In the genomic region with DNA sequence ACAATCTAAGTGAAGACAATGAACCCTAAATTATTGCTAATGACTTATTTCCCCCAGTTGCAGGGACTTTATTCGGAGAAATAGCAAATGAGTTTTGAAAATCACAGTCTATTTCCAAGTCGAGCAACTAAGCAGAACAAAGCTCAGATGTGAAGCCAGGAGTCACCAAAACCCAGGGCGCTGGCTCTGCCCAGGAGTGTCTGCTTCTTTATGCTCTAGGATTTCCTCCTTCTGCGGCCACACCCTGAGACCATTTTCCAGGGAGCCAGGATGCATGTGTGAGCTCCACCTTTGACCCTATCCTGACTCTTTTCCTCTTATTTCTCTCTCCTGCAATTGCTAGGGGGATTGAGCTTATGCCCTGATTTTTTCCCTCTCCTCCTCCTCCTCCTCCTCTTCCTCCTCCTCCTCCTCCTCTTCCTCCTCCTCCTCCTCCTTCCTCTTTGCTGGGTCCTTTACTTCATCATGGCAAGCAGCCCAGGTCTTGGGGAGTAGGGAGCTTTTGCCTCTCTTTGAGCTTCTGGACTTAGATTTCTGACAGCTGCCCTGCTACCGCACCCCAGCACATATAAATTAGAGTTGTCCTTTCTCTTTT, we compare ENCODE assay signal across 16 cellular contexts.
DNase-seq lines count a peak whose midpoint lies in the region; ATAC-seq, FAIRE-seq and TF ChIP-seq lines count a peak whose summit lies in the region.
"Had no signal": no experiment of that assay in that cellular context is flagged by ENCODE, and none has a peak within 500 bp of the region (broad histone marks: within the 10 kb centered on the region; RNA-seq: fewer than 3 reads in every experiment).

No MANE protein-coding gene starts in this region.

- H3K4me3 ChIP-seq in liver (ENCODE audit: low read depth in 1 of 3, low read length in 3 of 3) (no peak overlapping the region), right lobe of liver (no peak overlapping the region), endothelial cell of umbilical vein (replicated peaks in 1 of 3; ENCODE audit: insufficient read depth in 1 of 3, low read depth in 1 of 3, low read length in 3 of 3) (no peak overlapping the region)

- H3K36me3 ChIP-seq in liver (ENCODE audit: control insufficient read depth in 4 of 4, insufficient read depth in 3 of 4, low read depth in 1 of 4, low read length in 3 of 4) (no peaks in the 10 kb centered on the region), right lobe of liver (no peaks in the 10 kb centered on the region), endothelial cell of umbilical vein (ENCODE audit: control insufficient read depth in 2 of 2, extremely low read depth in 1 of 2, insufficient read depth in 2 of 2, low read length in 2 of 2) (no peaks in the 10 kb centered on the region)

- WGBS in liver: 79% methylated on average over 5 of the region's 5 CpGs
- WGBS in right lobe of liver (ENCODE audit: insufficient coverage, low coverage, low lambda C conversion rate, missing lambda C conversion rate): 58% methylated on average over 4 of the region's 5 CpGs

- H3K4me1 Mint-ChIP-seq in activated CD4-positive, alpha-beta memory T cell treated with anti-CD3 and anti-CD28 coated beads for 36 hours (ENCODE audit: low read depth): no peaks in the 10 kb centered on the region

- DNase-seq in right lobe of liver (no peak), endothelial cell of umbilical vein (ENCODE audit: low read depth, low spot score) (peak; percentile 55), lung microvascular endothelial cell (ENCODE audit: low read depth in 2 of 2) (peak; percentile 3 to 5), CD1c-positive myeloid dendritic cell (ENCODE audit: extremely low spot score) (no peak), urothelium cell line (ENCODE audit: low spot score) (no peak)
- no peak for DNase-seq in activated CD4-positive, alpha-beta memory T cell treated with anti-CD3 and anti-CD28 coated beads for 36 hours
- DNase-seq: ACHN; CD4-positive, alpha-beta T cell; NCI-H2029; NCI-H2171 treated with DMSO at 0.1 percent for 48 hours; NCI-H82; SHP77 had no signal

- H3K4me2 ChIP-seq in endothelial cell of umbilical vein (ENCODE audit: insufficient read depth, low read length): no peak overlapping the region
- H3K4me2 ChIP-seq: KMS-11 had no signal

- no peak for TF ChIP-seq RAD21 in liver (IDR thresholded peaks at IDR 0.05)

- no peaks in the 10 kb centered on the region for H3K27me3 Mint-ChIP-seq in activated CD4-positive, alpha-beta memory T cell treated with anti-CD3 and anti-CD28 coated beads for 36 hours

- no peak overlapping the region for H3K4me3 Mint-ChIP-seq in activated CD4-positive, alpha-beta memory T cell treated with anti-CD3 and anti-CD28 coated beads for 36 hours
- H3K4me3 Mint-ChIP-seq: CD4-positive, alpha-beta T cell had no signal

- ATAC-seq in right lobe of liver: no peak

- no peaks in the 10 kb centered on the region for H3K9me3 ChIP-seq in liver (ENCODE audit: control insufficient read depth in 4 of 4, low read length in 3 of 4)
- no peaks in the 10 kb centered on the region for H3K9me3 ChIP-seq in right lobe of liver
- no peaks in the 10 kb centered on the region for H3K9me3 ChIP-seq in endothelial cell of umbilical vein (replicated peaks; ENCODE audit: control insufficient read depth, insufficient read depth, low read length)

- CTCF ChIA-PET in endothelial cell of umbilical vein (lab: Charles Lee): interaction anchor here (1.1 to 3.0 kb wide), 5 partner anchors 11 to 234 kb away, joined by 3 to 16 read pairs (median 4); partner anchors contain the start of gene ARL4A
- CTCF ChIA-PET in activated CD4-positive, alpha-beta memory T cell treated with anti-CD3 and anti-CD28 coated beads for 36 hours (lab: Charles Lee): interaction anchor here (1.0 kb wide), 1 partner anchor 28 kb away, joined by 3 read pairs; no protein-coding TSS in a partner anchor

- TF ChIP-seq CTCF in liver (IDR thresholded peaks at IDR 0.05; ENCODE audit: low read depth, low read length, missing input control) (no peak), right lobe of liver (IDR thresholded peaks at IDR 0.05) (no peak), endothelial cell of umbilical vein (IDR thresholded peaks at IDR 0.05; ENCODE audit: extremely low read depth in 1 of 2, insufficient read depth in 1 of 2, low read depth in 1 of 2, low read length in 2 of 2) (no peak)

- no peaks in the 10 kb centered on the region for H4K20me1 ChIP-seq in endothelial cell of umbilical vein (replicated peaks; ENCODE audit: control insufficient read depth, extremely low read depth, insufficient read depth, low read length)

- H3K27me3 ChIP-seq in liver (ENCODE audit: control insufficient read depth in 4 of 4, insufficient read depth in 4 of 4, low read length in 3 of 4) (no peaks in the 10 kb centered on the region), right lobe of liver (no peaks in the 10 kb centered on the region), endothelial cell of umbilical vein (ENCODE audit: control insufficient read depth in 2 of 2, insufficient read depth in 2 of 2, low read length in 2 of 2) (no peaks in the 10 kb centered on the region)

- H3K27ac ChIP-seq in liver (ENCODE audit: low read depth in 1 of 2, low read length in 2 of 2): no peak overlapping the region
- H3K27ac ChIP-seq in right lobe of liver: no peak overlapping the region
- no peak overlapping the region for H3K27ac ChIP-seq in endothelial cell of umbilical vein (ENCODE audit: insufficient read depth, low read depth, low read length)
- H3K27ac ChIP-seq: KMS-11 had no signal

- TF ChIP-seq POLR2A in right lobe of liver (IDR thresholded peaks at IDR 0.05) (no peak), endothelial cell of umbilical vein (IDR thresholded peaks at IDR 0.05; ENCODE audit: low read depth, low read length) (no peak)

- H2AFZ ChIP-seq in endothelial cell of umbilical vein (ENCODE audit: low read depth, low read length): peak overlapping the region; percentile 79

- no peaks in the 10 kb centered on the region for H3K9me1 ChIP-seq in endothelial cell of umbilical vein (replicated peaks; ENCODE audit: control insufficient read depth, extremely low read depth, insufficient read depth, low read length)

- dilution Hi-C loops in endothelial cell of umbilical vein (cut with MboI; ENCODE audit: extremely low pct_ligation_motif_present, low sequenced_read_pairs): no loop called here

- H3K9me3 Mint-ChIP-seq in activated CD4-positive, alpha-beta memory T cell treated with anti-CD3 and anti-CD28 coated beads for 36 hours: peaks cover 5% of the 10 kb centered on the region
- H3K9me3 Mint-ChIP-seq: CD4-positive, alpha-beta T cell had no signal

- H3K27ac Mint-ChIP-seq in activated CD4-positive, alpha-beta memory T cell treated with anti-CD3 and anti-CD28 coated beads for 36 hours: no peak overlapping the region
- H3K27ac Mint-ChIP-seq: CD4-positive, alpha-beta T cell had no signal

- H3K36me3 Mint-ChIP-seq in activated CD4-positive, alpha-beta memory T cell treated with anti-CD3 and anti-CD28 coated beads for 36 hours: no peaks in the 10 kb centered on the region

- FAIRE-seq in endothelial cell of umbilical vein (lab: Jason Lieb, UNC): no peak
- no peak for FAIRE-seq in urothelium cell line (lab: Jason Lieb, UNC)
- FAIRE-seq: D721Med, H1 had no signal

- no TSS peak for BruUV-seq in endothelial cell of umbilical vein (replicated peaks; lab: Mats Ljungman, UMichigan)

- H3K79me2 ChIP-seq in endothelial cell of umbilical vein (ENCODE audit: control insufficient read depth, insufficient read depth, low read length): no peaks in the 10 kb centered on the region

- peaks cover 0 to 11% (median 3%) of the 10 kb centered on the region in 4 donors for H3K4me1 ChIP-seq in liver (ENCODE audit: control insufficient read depth in 4 of 4, insufficient read depth in 4 of 4, low read length in 3 of 4)
- peaks cover 0 to 9% (median 0%) of the 10 kb centered on the region in 4 donors for H3K4me1 ChIP-seq in right lobe of liver
- H3K4me1 ChIP-seq in endothelial cell of umbilical vein (ENCODE audit: control insufficient read depth, extremely low read depth, insufficient read depth, low read length): no peaks in the 10 kb centered on the region

- intact Hi-C loops in right lobe of liver (cut with DNase I): no loop called here
- intact Hi-C loops in endothelial cell of umbilical vein (cut with micrococcal nuclease): no loop called here
- intact Hi-C loops in activated CD4-positive, alpha-beta memory T cell treated with anti-CD3 and anti-CD28 coated beads for 36 hours (cut with micrococcal nuclease): no loop called here

- H3K9ac ChIP-seq in liver (ENCODE audit: low read depth in 1 of 2, low read length in 2 of 2) (no peak overlapping the region), endothelial cell of umbilical vein (replicated peaks; ENCODE audit: extremely low read depth, insufficient read depth, low read length) (no peak overlapping the region)
- H3K9ac ChIP-seq: KMS-11 had no signal

- POLR2A ChIA-PET in endothelial cell of umbilical vein (lab: Charles Lee): no interaction called here
- POLR2A ChIA-PET in activated CD4-positive, alpha-beta memory T cell treated with anti-CD3 and anti-CD28 coated beads for 36 hours (lab: Charles Lee): no interaction called here

TF ChIP-seq in liver, 16 proteins besides CTCF, POLR2A, EP300 and RAD21 (continues in another document):
- TF ChIP-seq GABPA (IDR thresholded peaks at IDR 0.05 in 1 of 2, conservative IDR thresholded peaks at IDR 0.05 in 1 of 2): no peak

TF ChIP-seq in endothelial cell of umbilical vein, 7 proteins besides CTCF, POLR2A, EP300 and RAD21:
- no peak for TF ChIP-seq FOS (IDR thresholded peaks at IDR 0.05; ENCODE audit: borderline replicate concordance, insufficient read depth, low read length)
- TF ChIP-seq GATA2 (IDR thresholded peaks at IDR 0.05; ENCODE audit: insufficient read depth, insufficient read length, low read depth, low read length): no peak
- no peak for TF ChIP-seq MYC (IDR thresholded peaks at IDR 0.05; ENCODE audit: low read depth, low read length)
- TF ChIP-seq, protein P1, sequence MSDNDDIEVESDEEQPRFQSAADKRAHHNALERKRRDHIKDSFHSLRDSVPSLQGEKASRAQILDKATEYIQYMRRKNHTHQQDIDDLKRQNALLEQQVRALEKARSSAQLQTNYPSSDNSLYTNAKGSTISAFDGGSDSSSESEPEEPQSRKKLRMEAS (IDR thresholded peaks at IDR 0.05; ENCODE audit: insufficient read depth, insufficient read length): no peak
- TF ChIP-seq POLR2AphosphoS5 (IDR thresholded peaks at IDR 0.05; ENCODE audit: insufficient read depth, low read depth, low read length): no peak
- TF ChIP-seq EZH2 (IDR thresholded peaks at IDR 0.05; ENCODE audit: borderline replicate concordance, low read depth, low read length, severe bottlenecking): no peak
- TF ChIP-seq JUN (IDR thresholded peaks at IDR 0.05; ENCODE audit: borderline replicate concordance, insufficient read depth, insufficient read length, low read depth): no peak
TF ChIP-seq in endothelial cell of umbilical vein: peak in this region for 0.

Comparison
In these comparisons a context has a peak if more than half of its experiments do, and no peak if none do; other contexts are left out.
1. DNase-seq: peak in endothelial cell of umbilical vein (single experiment) and lung microvascular endothelial cell (2 of 2); none in right lobe of liver (0 of 3), CD1c-positive myeloid dendritic cell (single experiment), activated CD4-positive, alpha-beta memory T cell treated with anti-CD3 and anti-CD28 coated beads for 36 hours (single experiment) and urothelium cell line (single experiment).